21 cellular contexts compared by ENCODE assay signal in genomic region chr1:20183035-20183434, GRCh38. TPM values are rescaled to one million over a fixed set of nuclear protein-coding genes. Genes with fewer than 3 reads are reported as not detected.
"Had no signal": no experiment of that assay in that cellular context is flagged by ENCODE, and none has a peak within 500 bp of the region (broad histone marks: within the 10 kb centered on the region; RNA-seq: fewer than 3 reads in every experiment).

No MANE protein-coding gene starts in this region.

- H3K27me3 Mint-ChIP-seq: T-cell had no signal

- H3K4me3 Mint-ChIP-seq: activated B cell treated with CpG ODN at 0.5 μM for 24 hours; activated CD4-positive, alpha-beta memory T cell treated with anti-CD3 and anti-CD28 coated beads for 36 hours; activated CD8-positive, alpha-beta memory T cell treated with anti-CD3 and anti-CD28 coated beads, Interleukin-2, amount 10 ng/mL, durations not matched to agents 7 days and 5 days; activated naive CD8-positive, alpha-beta T cell treated with anti-CD3 and anti-CD28 coated beads, Interleukin-2, amount 10 ng/mL, durations not matched to agents 7 days and 5 days had no signal

- H3K4me1 ChIP-seq: foreskin keratinocyte had no signal

- H3K4me3 ChIP-seq: body of pancreas, hepatocyte, tibial nerve had no signal

- H3K9me3 ChIP-seq: body of pancreas, neutrophil, tibial nerve had no signal

- H3K27ac ChIP-seq: body of pancreas, foreskin keratinocyte, hepatocyte, neutrophil, parathyroid adenoma, tibial nerve had no signal

- H3K9ac ChIP-seq: parathyroid adenoma had no signal

- H3K36me3 ChIP-seq: neutrophil, tibial nerve had no signal

- H3K27me3 ChIP-seq: body of pancreas, hepatocyte had no signal

- H3K27ac Mint-ChIP-seq: activated B cell treated with CpG ODN at 0.5 μM for 24 hours; activated CD8-positive, alpha-beta memory T cell treated with anti-CD3 and anti-CD28 coated beads, Interleukin-2, amount 10 ng/mL, durations not matched to agents 7 days and 5 days; activated naive CD8-positive, alpha-beta T cell treated with anti-CD3 and anti-CD28 coated beads, Interleukin-2, amount 10 ng/mL, durations not matched to agents 7 days and 5 days; activated T-helper 2 cell treated with anti-CD3 and anti-CD28 coated beads, Interferon-gamma antibody, Interleukin-2, Interleukin-4, amounts not matched to agents 10 μg/mL and 5 μg/mL and 100 μg/mL, durations not matched to agents 14 hours and 24 hours and 36 hours had no signal

- H3K36me3 Mint-ChIP-seq: activated CD4-positive, alpha-beta memory T cell treated with anti-CD3 and anti-CD28 coated beads for 36 hours; activated CD8-positive, alpha-beta memory T cell treated with anti-CD3 and anti-CD28 coated beads, Interleukin-2, amount 10 ng/mL, durations not matched to agents 7 days and 5 days; activated naive CD8-positive, alpha-beta T cell treated with anti-CD3 and anti-CD28 coated beads, Interleukin-2, amount 10 ng/mL, durations not matched to agents 7 days and 5 days; naive thymus-derived CD8-positive, alpha-beta T cell; T-cell had no signal

- H3K4me2 ChIP-seq: hepatocyte had no signal

- ATAC-seq: activated CD8-positive, alpha-beta memory T cell treated with anti-CD3 and anti-CD28 coated beads, Interleukin-2, amount 10 ng/mL, durations not matched to agents 7 days and 5 days; body of pancreas; foreskin keratinocyte; naive thymus-derived CD8-positive, alpha-beta T cell; stimulated activated naive CD8-positive, alpha-beta T cell treated with anti-CD3 and anti-CD28 coated beads, Interleukin-15, Interleukin-2, amounts not matched to agents 100 U/mL and 50 U/mL, for 24 hours; T-cell had no signal

- H2AFZ ChIP-seq: hepatocyte, parathyroid adenoma had no signal

- DNase-seq: activated B cell treated with CpG ODN at 0.5 μM for 24 hours; activated CD4-positive, alpha-beta memory T cell treated with anti-CD3 and anti-CD28 coated beads for 36 hours; activated CD4-positive, alpha-beta T cell treated with anti-CD3 and anti-CD28 coated beads for 4 hours; activated CD8-positive, alpha-beta memory T cell treated with anti-CD3 and anti-CD28 coated beads, Interleukin-2, amount 10 ng/mL, durations not matched to agents 7 days and 5 days; activated naive CD4-positive, alpha-beta T cell treated with Interleukin-2 at 50 U/mL for 16 hours; activated naive CD8-positive, alpha-beta T cell treated with anti-CD3 and anti-CD28 coated beads, Interleukin-2, amount 10 ng/mL, durations not matched to agents 7 days and 5 days; body of pancreas; central memory CD4-positive, alpha-beta T cell; foreskin keratinocyte; retina; stimulated activated naive CD8-positive, alpha-beta T cell treated with anti-CD3 and anti-CD28 coated beads, Interleukin-15, Interleukin-2, amounts not matched to agents 100 U/mL and 50 U/mL, for 24 hours; T-cell; T-helper 9 cell had no signal

RNA-seq across cellular contexts. Expression of gene UBXN10, which starts 2.9 kb away (rescaled TPM):
- total RNA-seq: naive thymus-derived CD8-positive, alpha-beta T cell had no signal
- polyA plus RNA-seq: fibroblast of lung had no signal

RNA-seq across cellular contexts. Expression of gene PLA2G2C, which starts 3.3 kb away (rescaled TPM):
- total RNA-seq: activated B cell treated with CpG ODN at 0.5 μM for 24 hours; activated CD8-positive, alpha-beta memory T cell treated with anti-CD3 and anti-CD28 coated beads, Interleukin-2, amount 10 ng/mL, durations not matched to agents 7 days and 5 days; activated naive CD8-positive, alpha-beta T cell treated with anti-CD3 and anti-CD28 coated beads, Interleukin-2, amount 10 ng/mL, durations not matched to agents 7 days and 5 days; body of pancreas; epithelial cell of proximal tubule; fibroblast of lung; foreskin keratinocyte; hepatocyte; naive thymus-derived CD8-positive, alpha-beta T cell; tibial nerve had no signal
- polyA plus RNA-seq: fibroblast of lung; foreskin keratinocyte; hepatocyte; naive thymus-derived CD8-positive, alpha-beta T cell had no signal

RNA-seq across cellular contexts. Expression of gene PLA2G2F, which starts 43.9 kb away (rescaled TPM):
- total RNA-seq: activated B cell treated with CpG ODN at 0.5 μM for 24 hours; activated CD4-positive, alpha-beta memory T cell treated with anti-CD3 and anti-CD28 coated beads for 36 hours; activated CD8-positive, alpha-beta memory T cell treated with anti-CD3 and anti-CD28 coated beads, Interleukin-2, amount 10 ng/mL, durations not matched to agents 7 days and 5 days; activated naive CD8-positive, alpha-beta T cell treated with anti-CD3 and anti-CD28 coated beads, Interleukin-2, amount 10 ng/mL, durations not matched to agents 7 days and 5 days; activated T-helper 2 cell treated with anti-CD3 and anti-CD28 coated beads, Interferon-gamma antibody, Interleukin-2, Interleukin-4, amounts not matched to agents 10 μg/mL and 5 μg/mL and 100 μg/mL, durations not matched to agents 14 hours and 24 hours and 36 hours; body of pancreas; fibroblast of lung; hepatocyte; naive thymus-derived CD8-positive, alpha-beta T cell; T-cell; tibial nerve had no signal
- polyA plus RNA-seq: fibroblast of lung; hepatocyte; naive thymus-derived CD8-positive, alpha-beta T cell had no signal
